ENCODE assay signal across 1 cellular context in genomic region chr9:68759981-68760673, GRCh38.
A peak's percentile ranks its signal among the peaks of the same experiment; 100 is the strongest.
TF ChIP-seq lines count a peak whose summit lies in the region.

No MANE protein-coding gene starts in this region.

TF ChIP-seq in HepG2, 621 proteins besides CTCF, POLR2A, EP300 and RAD21 (continued from another document):
- TF ChIP-seq HMGXB3 (CRISPR knock-in tag; IDR thresholded peaks at IDR 0.05; ENCODE audit: borderline replicate concordance): no peak
- no peak for TF ChIP-seq FUBP1 (CRISPR knock-in tag; IDR thresholded peaks at IDR 0.05; ENCODE audit: borderline replicate concordance)
- 0 out of 2 replicates have a peak, but pooled peaks have one; percentile 20 for TF ChIP-seq ZNF644 (CRISPR knock-in tag; IDR thresholded peaks at IDR 0.05; ENCODE audit: low read depth)
- no peak for TF ChIP-seq HIC2 (CRISPR knock-in tag; IDR thresholded peaks at IDR 0.05; ENCODE audit: low read depth)
- no peak for TF ChIP-seq SOX13 (IDR thresholded peaks at IDR 0.05)
- TF ChIP-seq SOX13 (CRISPR knock-in tag; conservative IDR thresholded peaks at IDR 0.05 in 1 of 2, IDR thresholded peaks at IDR 0.05 in 1 of 2): 0 out of 4 replicates have a peak, but pooled peaks of 1 of the 2 experiments have one; percentile 10
- TF ChIP-seq ZNF232 (CRISPR knock-in tag; IDR thresholded peaks at IDR 0.05; ENCODE audit: borderline replicate concordance): peak; percentile 61; the same call in 1 of the 2 replicates
